1 cellular context compared by ENCODE assay signal in the genomic region with DNA sequence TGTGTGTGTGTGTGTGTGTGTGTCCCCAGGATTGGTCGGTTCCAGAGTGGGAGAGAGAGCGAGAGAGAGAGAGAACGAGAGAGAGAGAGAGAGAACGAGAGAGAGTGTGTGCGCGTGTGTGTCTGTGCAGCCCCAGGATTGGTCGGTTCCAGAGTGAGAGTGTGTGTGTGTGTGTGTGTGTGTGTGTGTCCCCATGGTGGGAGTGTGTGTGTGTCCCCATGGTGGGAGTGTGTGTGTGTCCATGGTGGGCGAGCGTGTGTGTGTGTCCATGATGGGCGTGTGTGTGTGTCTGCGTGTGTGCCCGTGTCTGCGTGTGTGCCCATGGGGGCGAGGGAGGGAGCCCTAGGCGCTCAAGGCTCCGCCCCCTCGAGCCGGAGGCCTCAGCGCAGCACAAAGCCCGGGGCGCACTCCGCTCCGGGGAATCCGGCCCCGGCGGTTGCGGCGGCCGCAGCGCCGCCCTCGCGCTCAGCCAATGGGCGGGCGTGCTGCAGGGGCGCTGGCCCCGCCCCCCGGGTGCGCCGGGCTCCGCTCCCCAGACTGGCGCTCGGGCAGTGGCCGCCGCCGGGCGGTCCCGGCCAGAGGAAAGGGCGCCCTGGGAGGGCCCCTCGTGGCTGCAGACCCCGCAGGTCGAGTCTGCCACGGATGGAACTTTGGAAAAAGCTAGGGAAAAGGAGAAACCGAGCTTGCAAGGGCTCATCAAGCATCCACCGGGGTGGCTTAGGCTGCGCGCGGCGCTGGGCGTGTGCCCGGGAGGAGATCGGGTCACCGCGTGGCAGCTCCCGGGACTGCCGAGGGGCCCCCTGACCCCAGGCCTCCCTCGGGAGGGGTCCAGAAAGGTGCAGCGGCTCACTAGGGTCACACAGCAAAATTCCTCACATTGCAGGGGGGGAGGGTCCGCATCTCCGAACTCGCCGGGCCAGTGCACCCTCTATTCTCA.
A peak's percentile ranks its signal among the peaks of the same experiment; 100 is the strongest.
TF ChIP-seq lines count a peak whose summit lies in the region.

No MANE protein-coding gene starts in this region.

TF ChIP-seq in HepG2, 621 proteins besides CTCF, POLR2A, EP300 and RAD21 (continued from another document and continues in another):
- TF ChIP-seq ZNF260 (CRISPR knock-in tag; IDR thresholded peaks at IDR 0.05; ENCODE audit: borderline replicate concordance, low read depth): no peak
- TF ChIP-seq ZNF652 (CRISPR knock-in tag; IDR thresholded peaks at IDR 0.05; ENCODE audit: borderline replicate concordance, low read depth): no peak
- 0 out of 2 replicates have a peak, but pooled peaks have one; percentile 21 for TF ChIP-seq MXD1 (CRISPR knock-in tag; IDR thresholded peaks at IDR 0.05)
- no peak for TF ChIP-seq PRDM4 (CRISPR knock-in tag; IDR thresholded peaks at IDR 0.05; ENCODE audit: borderline replicate concordance)
- no peak for TF ChIP-seq TBL1XR1 (IDR thresholded peaks at IDR 0.05; ENCODE audit: borderline replicate concordance, low read length, partially characterized antibody)
- TF ChIP-seq ZBTB3 (CRISPR knock-in tag; IDR thresholded peaks at IDR 0.05; ENCODE audit: borderline replicate concordance, low read depth): no peak
- TF ChIP-seq ZNF781 (CRISPR knock-in tag; IDR thresholded peaks at IDR 0.05; ENCODE audit: borderline replicate concordance, not compliant biosample characterization): no peak
- no peak for TF ChIP-seq MLLT10 (CRISPR knock-in tag; IDR thresholded peaks at IDR 0.05)
- TF ChIP-seq HOXD1 (CRISPR knock-in tag; IDR thresholded peaks at IDR 0.05): no peak
- no peak for TF ChIP-seq TBP (CRISPR knock-in tag; IDR thresholded peaks at IDR 0.05)
- no peak for TF ChIP-seq NR1H2 (CRISPR knock-in tag; IDR thresholded peaks at IDR 0.05; ENCODE audit: borderline replicate concordance, low read depth)
- TF ChIP-seq TMF1 (CRISPR knock-in tag; IDR thresholded peaks at IDR 0.05; ENCODE audit: low read depth): no peak
- TF ChIP-seq, protein P1, sequence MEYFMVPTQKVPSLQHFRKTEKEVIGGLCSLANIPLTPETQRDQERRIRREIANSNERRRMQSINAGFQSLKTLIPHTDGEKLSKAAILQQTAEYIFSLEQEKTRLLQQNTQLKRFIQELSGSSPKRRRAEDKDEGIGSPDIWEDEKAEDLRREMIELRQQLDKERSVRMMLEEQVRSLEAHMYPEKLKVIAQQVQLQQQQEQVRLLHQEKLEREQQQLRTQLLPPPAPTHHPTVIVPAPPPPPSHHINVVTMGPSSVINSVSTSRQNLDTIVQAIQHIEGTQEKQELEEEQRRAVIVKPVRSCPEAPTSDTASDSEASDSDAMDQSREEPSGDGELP (IDR thresholded peaks at IDR 0.05; ENCODE audit: borderline replicate concordance, low read depth): peak; percentile 9; the same call in 1 of the 2 replicates
- TF ChIP-seq ZMYM2 (CRISPR knock-in tag; IDR thresholded peaks at IDR 0.05): peak; percentile 74
- TF ChIP-seq, protein P2, sequence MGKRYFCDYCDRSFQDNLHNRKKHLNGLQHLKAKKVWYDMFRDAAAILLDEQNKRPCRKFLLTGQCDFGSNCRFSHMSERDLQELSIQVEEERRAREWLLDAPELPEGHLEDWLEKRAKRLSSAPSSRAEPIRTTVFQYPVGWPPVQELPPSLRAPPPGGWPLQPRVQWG (CRISPR knock-in tag; IDR thresholded peaks at IDR 0.05; ENCODE audit: borderline replicate concordance, low read depth): no peak
- TF ChIP-seq ZNF124 (CRISPR knock-in tag; IDR thresholded peaks at IDR 0.05): no peak
- 0 out of 2 replicates have a peak, but pooled peaks have one; percentile 37 for TF ChIP-seq RNF2 (conservative IDR thresholded peaks at IDR 0.05; ENCODE audit: low read depth)
- TF ChIP-seq NR2F1 (CRISPR knock-in tag; IDR thresholded peaks at IDR 0.05): no peak
- TF ChIP-seq, protein P3, sequence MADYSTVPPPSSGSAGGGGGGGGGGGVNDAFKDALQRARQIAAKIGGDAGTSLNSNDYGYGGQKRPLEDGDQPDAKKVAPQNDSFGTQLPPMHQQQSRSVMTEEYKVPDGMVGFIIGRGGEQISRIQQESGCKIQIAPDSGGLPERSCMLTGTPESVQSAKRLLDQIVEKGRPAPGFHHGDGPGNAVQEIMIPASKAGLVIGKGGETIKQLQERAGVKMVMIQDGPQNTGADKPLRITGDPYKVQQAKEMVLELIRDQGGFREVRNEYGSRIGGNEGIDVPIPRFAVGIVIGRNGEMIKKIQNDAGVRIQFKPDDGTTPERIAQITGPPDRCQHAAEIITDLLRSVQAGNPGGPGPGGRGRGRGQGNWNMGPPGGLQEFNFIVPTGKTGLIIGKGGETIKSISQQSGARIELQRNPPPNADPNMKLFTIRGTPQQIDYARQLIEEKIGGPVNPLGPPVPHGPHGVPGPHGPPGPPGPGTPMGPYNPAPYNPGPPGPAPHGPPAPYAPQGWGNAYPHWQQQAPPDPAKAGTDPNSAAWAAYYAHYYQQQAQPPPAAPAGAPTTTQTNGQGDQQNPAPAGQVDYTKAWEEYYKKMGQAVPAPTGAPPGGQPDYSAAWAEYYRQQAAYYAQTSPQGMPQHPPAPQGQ (CRISPR knock-in tag; IDR thresholded peaks at IDR 0.05; ENCODE audit: borderline replicate concordance): no peak
- peak; percentile 57 for TF ChIP-seq ZNF543 (CRISPR knock-in tag; IDR thresholded peaks at IDR 0.05)
- no peak; the same call in 1 of the 2 replicates for TF ChIP-seq SAFB2 (CRISPR knock-in tag; IDR thresholded peaks at IDR 0.05; ENCODE audit: borderline replicate concordance, low read depth)
- TF ChIP-seq HDAC1 (CRISPR knock-in tag; IDR thresholded peaks at IDR 0.05): peak; percentile 12; the same call in 1 of the 2 replicates
- TF ChIP-seq, protein P4, sequence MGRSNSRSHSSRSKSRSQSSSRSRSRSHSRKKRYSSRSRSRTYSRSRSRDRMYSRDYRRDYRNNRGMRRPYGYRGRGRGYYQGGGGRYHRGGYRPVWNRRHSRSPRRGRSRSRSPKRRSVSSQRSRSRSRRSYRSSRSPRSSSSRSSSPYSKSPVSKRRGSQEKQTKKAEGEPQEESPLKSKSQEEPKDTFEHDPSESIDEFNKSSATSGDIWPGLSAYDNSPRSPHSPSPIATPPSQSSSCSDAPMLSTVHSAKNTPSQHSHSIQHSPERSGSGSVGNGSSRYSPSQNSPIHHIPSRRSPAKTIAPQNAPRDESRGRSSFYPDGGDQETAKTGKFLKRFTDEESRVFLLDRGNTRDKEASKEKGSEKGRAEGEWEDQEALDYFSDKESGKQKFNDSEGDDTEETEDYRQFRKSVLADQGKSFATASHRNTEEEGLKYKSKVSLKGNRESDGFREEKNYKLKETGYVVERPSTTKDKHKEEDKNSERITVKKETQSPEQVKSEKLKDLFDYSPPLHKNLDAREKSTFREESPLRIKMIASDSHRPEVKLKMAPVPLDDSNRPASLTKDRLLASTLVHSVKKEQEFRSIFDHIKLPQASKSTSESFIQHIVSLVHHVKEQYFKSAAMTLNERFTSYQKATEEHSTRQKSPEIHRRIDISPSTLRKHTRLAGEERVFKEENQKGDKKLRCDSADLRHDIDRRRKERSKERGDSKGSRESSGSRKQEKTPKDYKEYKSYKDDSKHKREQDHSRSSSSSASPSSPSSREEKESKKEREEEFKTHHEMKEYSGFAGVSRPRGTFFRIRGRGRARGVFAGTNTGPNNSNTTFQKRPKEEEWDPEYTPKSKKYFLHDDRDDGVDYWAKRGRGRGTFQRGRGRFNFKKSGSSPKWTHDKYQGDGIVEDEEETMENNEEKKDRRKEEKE (IDR thresholded peaks at IDR 0.05): no peak
- TF ChIP-seq, protein P5, sequence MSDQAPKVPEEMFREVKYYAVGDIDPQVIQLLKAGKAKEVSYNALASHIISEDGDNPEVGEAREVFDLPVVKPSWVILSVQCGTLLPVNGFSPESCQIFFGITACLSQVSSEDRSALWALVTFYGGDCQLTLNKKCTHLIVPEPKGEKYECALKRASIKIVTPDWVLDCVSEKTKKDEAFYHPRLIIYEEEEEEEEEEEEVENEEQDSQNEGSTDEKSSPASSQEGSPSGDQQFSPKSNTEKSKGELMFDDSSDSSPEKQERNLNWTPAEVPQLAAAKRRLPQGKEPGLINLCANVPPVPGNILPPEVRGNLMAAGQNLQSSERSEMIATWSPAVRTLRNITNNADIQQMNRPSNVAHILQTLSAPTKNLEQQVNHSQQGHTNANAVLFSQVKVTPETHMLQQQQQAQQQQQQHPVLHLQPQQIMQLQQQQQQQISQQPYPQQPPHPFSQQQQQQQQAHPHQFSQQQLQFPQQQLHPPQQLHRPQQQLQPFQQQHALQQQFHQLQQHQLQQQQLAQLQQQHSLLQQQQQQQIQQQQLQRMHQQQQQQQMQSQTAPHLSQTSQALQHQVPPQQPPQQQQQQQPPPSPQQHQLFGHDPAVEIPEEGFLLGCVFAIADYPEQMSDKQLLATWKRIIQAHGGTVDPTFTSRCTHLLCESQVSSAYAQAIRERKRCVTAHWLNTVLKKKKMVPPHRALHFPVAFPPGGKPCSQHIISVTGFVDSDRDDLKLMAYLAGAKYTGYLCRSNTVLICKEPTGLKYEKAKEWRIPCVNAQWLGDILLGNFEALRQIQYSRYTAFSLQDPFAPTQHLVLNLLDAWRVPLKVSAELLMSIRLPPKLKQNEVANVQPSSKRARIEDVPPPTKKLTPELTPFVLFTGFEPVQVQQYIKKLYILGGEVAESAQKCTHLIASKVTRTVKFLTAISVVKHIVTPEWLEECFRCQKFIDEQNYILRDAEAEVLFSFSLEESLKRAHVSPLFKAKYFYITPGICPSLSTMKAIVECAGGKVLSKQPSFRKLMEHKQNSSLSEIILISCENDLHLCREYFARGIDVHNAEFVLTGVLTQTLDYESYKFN (CRISPR knock-in tag; conservative IDR thresholded peaks at IDR 0.05): peak; percentile 25; the same call in 1 of the 2 replicates
- TF ChIP-seq NCOR1 (IDR thresholded peaks at IDR 0.05; ENCODE audit: borderline replicate concordance, low read length): no peak
- no peak for TF ChIP-seq ZBTB25 (CRISPR knock-in tag; IDR thresholded peaks at IDR 0.05)
- TF ChIP-seq ZFY (CRISPR knock-in tag; IDR thresholded peaks at IDR 0.05): peak; percentile 74
- 0 out of 2 replicates have a peak, but pooled peaks have one; percentile 52 for TF ChIP-seq ZSCAN20 (CRISPR knock-in tag; IDR thresholded peaks at IDR 0.05; ENCODE audit: borderline replicate concordance)
- no peak for TF ChIP-seq GLMP (CRISPR knock-in tag; IDR thresholded peaks at IDR 0.05; ENCODE audit: borderline replicate concordance)
- TF ChIP-seq FOXO4 (CRISPR knock-in tag; conservative IDR thresholded peaks at IDR 0.05): no peak
- TF ChIP-seq, protein P6, sequence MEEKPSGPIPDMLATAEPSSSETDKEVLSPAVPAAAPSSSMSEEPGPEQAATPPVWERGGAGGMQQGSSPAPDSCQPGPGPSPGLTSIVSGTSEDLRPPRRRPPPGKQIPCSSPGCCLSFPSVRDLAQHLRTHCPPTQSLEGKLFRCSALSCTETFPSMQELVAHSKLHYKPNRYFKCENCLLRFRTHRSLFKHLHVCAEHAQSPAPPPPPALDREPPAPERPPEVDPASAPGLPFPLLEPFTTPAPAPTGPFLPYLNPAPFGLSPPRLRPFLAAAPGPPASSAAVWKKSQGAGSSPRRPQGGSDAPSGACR (CRISPR knock-in tag; IDR thresholded peaks at IDR 0.05): peak; percentile 28; the same call in 1 of the 2 replicates
- TF ChIP-seq REXO4 (CRISPR knock-in tag; IDR thresholded peaks at IDR 0.05; ENCODE audit: borderline replicate concordance): 0 out of 2 replicates have a peak, but pooled peaks have one; percentile 41
- peak; percentile 44; the same call in 1 of the 2 replicates for TF ChIP-seq RFXAP (CRISPR knock-in tag; IDR thresholded peaks at IDR 0.05; ENCODE audit: borderline replicate concordance)
